In the genomic region with DNA sequence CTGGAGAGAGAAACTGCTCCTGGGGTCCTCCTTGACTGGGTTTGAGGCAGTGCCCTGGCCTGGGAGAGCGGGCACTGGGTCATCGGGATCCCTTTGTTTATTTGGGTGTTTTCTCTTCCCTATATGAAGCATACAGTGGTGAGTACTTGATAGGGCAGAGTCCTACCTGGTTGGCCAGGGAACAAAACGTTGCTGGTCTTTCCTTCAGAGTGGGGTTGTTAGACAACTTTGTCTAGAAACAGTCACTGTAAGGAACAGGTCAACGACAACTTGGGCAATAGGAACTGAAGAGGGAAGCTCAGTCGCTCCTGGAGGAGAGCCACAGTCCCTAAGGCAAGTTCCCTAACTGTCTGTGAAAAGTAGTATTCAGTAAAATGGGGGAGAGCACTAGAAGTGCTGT, we compare ENCODE assay signal across 32 cellular contexts. TPM values are rescaled to one million over a fixed set of nuclear protein-coding genes. Genes with fewer than 3 reads are reported as not detected.
"Had no signal": no experiment of that assay in that cellular context is flagged by ENCODE, and none has a peak within 500 bp of the region (broad histone marks: within the 10 kb centered on the region; RNA-seq: fewer than 3 reads in every experiment).

No MANE protein-coding gene starts in this region.

- H3K9me3 Mint-ChIP-seq: effector memory CD8-positive, alpha-beta T cell; immature natural killer cell; memory B cell; nephron; stimulated activated memory B cell treated with anti-CD40 and anti-IgM and Interleukin-4, amounts not matched to agents 10 μg/mL and 1 μg/mL and 100 μg/mL, for 72 hours had no signal

- H3K4me3 Mint-ChIP-seq: effector memory CD8-positive, alpha-beta T cell; immature natural killer cell; memory B cell; naive thymus-derived CD4-positive, alpha-beta T cell; nephron; stimulated activated memory B cell treated with anti-CD40 and anti-IgM and Interleukin-4, amounts not matched to agents 10 μg/mL and 1 μg/mL and 100 μg/mL, for 72 hours had no signal

- H3K9me3 ChIP-seq: esophagus squamous epithelium, heart right ventricle, prostate gland, right atrium auricular region, testis, tibial artery, upper lobe of left lung had no signal

- H3K27me3 Mint-ChIP-seq: effector memory CD8-positive, alpha-beta T cell; stimulated activated memory B cell treated with anti-CD40 and anti-IgM and Interleukin-4, amounts not matched to agents 10 μg/mL and 1 μg/mL and 100 μg/mL, for 72 hours had no signal

- H3K36me3 ChIP-seq: esophagus squamous epithelium, heart right ventricle, prostate gland, right atrium auricular region, tibial artery, upper lobe of left lung had no signal

- H3K79me2 ChIP-seq: parathyroid adenoma had no signal

- H2AFZ ChIP-seq: parathyroid adenoma had no signal

- H3K4me3 ChIP-seq: coronary artery, esophagus squamous epithelium, heart right ventricle, lung, prostate gland, right atrium auricular region, testis, tibial artery, upper lobe of left lung had no signal

- H3K36me3 Mint-ChIP-seq: immature natural killer cell; memory B cell; naive thymus-derived CD4-positive, alpha-beta T cell; stimulated activated memory B cell treated with anti-CD40 and anti-IgM and Interleukin-4, amounts not matched to agents 10 μg/mL and 1 μg/mL and 100 μg/mL, for 72 hours had no signal

- H3K27ac ChIP-seq: coronary artery, esophagus squamous epithelium, heart right ventricle, parathyroid adenoma, prostate gland, right atrium auricular region, testis, tibial artery, upper lobe of left lung had no signal

- H3K27me3 ChIP-seq: right atrium auricular region, testis, tibial artery, upper lobe of left lung had no signal

- H3K27ac Mint-ChIP-seq: effector memory CD8-positive, alpha-beta T cell; immature natural killer cell; memory B cell; naive thymus-derived CD4-positive, alpha-beta T cell; nephron; stimulated activated memory B cell treated with anti-CD40 and anti-IgM and Interleukin-4, amounts not matched to agents 10 μg/mL and 1 μg/mL and 100 μg/mL, for 72 hours had no signal

- DNase-seq: central memory CD4-positive, alpha-beta T cell; dermis blood vessel endothelial cell; effector memory CD8-positive, alpha-beta T cell; erythroblast; esophagus squamous epithelium; foreskin melanocyte; glutamatergic neuron; heart right ventricle; hypothalamus; immature natural killer cell; islet precursor cell; kidney glomerular epithelial cell; naive thymus-derived CD4-positive, alpha-beta T cell; stimulated activated CD4-positive, alpha-beta T cell treated with anti-CD3 and anti-CD28 coated beads, Interleukin-2, amount 100 ng/mL, for 24 hours; stimulated activated CD4-positive, alpha-beta T cell treated with anti-CD3 and anti-CD28 coated beads, Interleukin-4, amount 100 ng/mL, for 24 hours; stimulated activated naive CD8-positive, alpha-beta T cell treated with anti-CD3 and anti-CD28 coated beads, Interleukin-15, Interleukin-2, amounts not matched to agents 100 U/mL and 50 U/mL, for 24 hours; substantia nigra; testis; tibial artery; upper lobe of left lung had no signal

- H3K4me1 ChIP-seq: esophagus squamous epithelium, heart right ventricle, parathyroid adenoma, prostate gland, right atrium auricular region, testis, tibial artery, upper lobe of left lung had no signal

- H3K4me1 Mint-ChIP-seq: immature natural killer cell; memory B cell; naive thymus-derived CD4-positive, alpha-beta T cell; nephron; stimulated activated memory B cell treated with anti-CD40 and anti-IgM and Interleukin-4, amounts not matched to agents 10 μg/mL and 1 μg/mL and 100 μg/mL, for 72 hours had no signal

- ATAC-seq: effector memory CD8-positive, alpha-beta T cell; heart right ventricle; left lobe of liver; naive thymus-derived CD4-positive, alpha-beta T cell; sciatic nerve; stimulated activated memory B cell treated with anti-CD40 and anti-IgM and Interleukin-4, amounts not matched to agents 10 μg/mL and 1 μg/mL and 100 μg/mL, for 72 hours; stimulated activated naive CD8-positive, alpha-beta T cell treated with anti-CD3 and anti-CD28 coated beads, Interleukin-15, Interleukin-2, amounts not matched to agents 100 U/mL and 50 U/mL, for 24 hours had no signal

- FAIRE-seq: endometrium, urothelium cell line had no signal

- H3K9ac ChIP-seq: parathyroid adenoma had no signal

RNA-seq across cellular contexts. Expression of gene OLFM4, which starts 0.6 kb away (rescaled TPM):
- total RNA-seq: naive thymus-derived CD4-positive, alpha-beta T cell had no signal
- polyA plus RNA-seq: immature natural killer cell; naive thymus-derived CD4-positive, alpha-beta T cell had no signal
